Comparison of ENCODE assay signal across 23 cellular contexts in genomic region chr9:136969150-136969549, GRCh38. TPM values are rescaled to one million over a fixed set of nuclear protein-coding genes. Genes with fewer than 3 reads are reported as not detected.
DNase-seq lines count a peak whose midpoint lies in the region; ATAC-seq and TF ChIP-seq lines count a peak whose summit lies in the region.
"Had no signal": no experiment of that assay in that cellular context is flagged by ENCODE, and none has a peak within 500 bp of the region (broad histone marks: within the 10 kb centered on the region; RNA-seq: fewer than 3 reads in every experiment).

No MANE protein-coding gene starts in this region.

- no peak for DNase-seq in Right ventricle myocardium superior
- no peak for DNase-seq in cardiac septum (ENCODE audit: low spot score)
- DNase-seq in left lobe of liver (ENCODE audit: low spot score), result no peak
- peak in 1 of 2 donors; percentile 42 for DNase-seq in tibial nerve (ENCODE audit: low spot score in 2 of 2)
- DNase-seq in gastrocnemius medialis, result no peak
- DNase-seq in NCI-H146 treated with DMSO at 0.1 percent for 48 hours (lab: John Stamatoyannopoulos, UW; ENCODE audit: unreplicated experiment), result no peak
- DNase-seq: 8988T, ACHN, BE2C, Calu3, DMS153, DND-41, Kasumi-1, NCI-H1092 treated with DMSO at 0.1 percent for 48 hours, NCI-H1436, NCI-H187 treated with DMSO at 0.1 percent for 48 hours, NCI-H2107, NCI-H524 treated with DMSO at 0.1 percent for 48 hours, NCI-H774 had no signal

- 54 to 70% methylated on average over 2 to 17 of the region's 17 CpGs for WGBS in tibial nerve, 2 donors

- H3K27me3 ChIP-seq in tibial nerve, result no peaks in the 10 kb centered on the region
- H3K27me3 ChIP-seq in gastrocnemius medialis, result peaks cover 0 to 6% (median 0%) of the 10 kb centered on the region in 3 donors
- H3K27me3 ChIP-seq: BE2C had no signal

- peak; percentile 50 to 83 for TF ChIP-seq EP300 in tibial nerve (IDR thresholded peaks at IDR 0.05)

- no peak for TF ChIP-seq CTCF in tibial nerve (IDR thresholded peaks at IDR 0.05)
- TF ChIP-seq CTCF in gastrocnemius medialis (IDR thresholded peaks at IDR 0.05 in 4 of 5, conservative IDR thresholded peaks at IDR 0.05 in 1 of 5), result no peak

- H3K27ac ChIP-seq in tibial nerve (peak overlapping the region in 3 of 4 donors; percentile 70 to 71 (median 71)), gastrocnemius medialis (no peak overlapping the region)
- H3K27ac ChIP-seq: SJSA1 had no signal

- H3K36me3 ChIP-seq in tibial nerve (no peaks in the 10 kb centered on the region), gastrocnemius medialis (no peaks in the 10 kb centered on the region)
- H3K36me3 ChIP-seq: BE2C, SJSA1 had no signal

- no peak overlapping the region for H3K4me3 ChIP-seq in tibial nerve
- no peak overlapping the region for H3K4me3 ChIP-seq in gastrocnemius medialis
- H3K4me3 ChIP-seq: K562, SJSA1 had no signal

- H3K4me1 ChIP-seq in tibial nerve (peaks cover 0 to 52% (median 12%) of the 10 kb centered on the region in 4 donors), gastrocnemius medialis (no peaks in the 10 kb centered on the region)
- H3K4me1 ChIP-seq: BE2C, SJSA1 had no signal

- ATAC-seq in Right ventricle myocardium superior (ENCODE audit: poor library complexity), result peak; percentile 15
- ATAC-seq in left lobe of liver, result peak; percentile 19
- ATAC-seq in gastrocnemius medialis, result no peak
- ATAC-seq: K562 had no signal

- intact Hi-C loops in Right ventricle myocardium superior (cut with DNase I), result no loop called here
- intact Hi-C loops in cardiac septum (cut with DNase I), result no loop called here
- intact Hi-C loops in gastrocnemius medialis (cut with DNase I; ENCODE audit: low total_unique reads), result no loop called here

- in situ Hi-C loops in gastrocnemius medialis (cut with MboI; ENCODE audit: low sequenced_read_pairs in 4 of 4), result no loop called here

- no peak for TF ChIP-seq POLR2A in tibial nerve (IDR thresholded peaks at IDR 0.05)
- TF ChIP-seq POLR2A in gastrocnemius medialis (IDR thresholded peaks at IDR 0.05), result no peak

- H3K9me3 ChIP-seq in tibial nerve, result no peaks in the 10 kb centered on the region
- H3K9me3 ChIP-seq in gastrocnemius medialis, result no peaks in the 10 kb centered on the region
- H3K9me3 ChIP-seq: BE2C, SJSA1 had no signal

RNA-seq across cellular contexts. Expression of gene PTGDS, which starts 8.2 kb away (rescaled TPM):
- total RNA-seq in Right ventricle myocardium superior (6,152 TPM), cardiac septum (1,323 TPM), left lobe of liver (5.2 TPM), tibial nerve (1,000 to 10,000 TPM; 1,059 to 8,972 (median 6,550) TPM), gastrocnemius medialis (10 to 100 TPM in 3 of 4 donors, 1 to 10 TPM in 1; 2.3 to 35.2 (median 27.0) TPM)
- total RNA-seq: Calu3, HT-29, M059J, SJSA1 had no signal

RNA-seq across cellular contexts. Expression of gene LCNL1, which starts 13.6 kb away (rescaled TPM):
- total RNA-seq in Right ventricle myocardium superior (9.7 TPM), cardiac septum (5.9 TPM), left lobe of liver (not detected), tibial nerve (10 to 100 TPM; 14.7 to 86.3 (median 64.3) TPM), gastrocnemius medialis (under 1 TPM in 1 of 4 donors, not detected in 3; 0.10 TPM)
- total RNA-seq: Calu3, HT-29, M059J, SJSA1 had no signal

RNA-seq across cellular contexts. Expression of gene LCN12, which starts 17.1 kb away (rescaled TPM):
- total RNA-seq in Right ventricle myocardium superior, result 2.1 TPM
- 20.7 TPM for total RNA-seq in cardiac septum
- total RNA-seq in left lobe of liver, result 30.3 TPM
- 10 to 100 TPM in 2 of 4 donors, 1 to 10 TPM in 2; 2.4 to 16.8 (median 7.8) TPM for total RNA-seq in tibial nerve
- total RNA-seq in gastrocnemius medialis, result not detected
- total RNA-seq: K562, M059J, SJSA1 had no signal

RNA-seq across cellular contexts. Expression of gene PAXX, which starts 23.1 kb away (rescaled TPM):
- 19.4 TPM for total RNA-seq in Right ventricle myocardium superior
- total RNA-seq in cardiac septum, result 26.0 TPM
- total RNA-seq in left lobe of liver, result 27.3 TPM
- 100 to 1,000 TPM in 1 of 4 donors, 10 to 100 TPM in 3; 65.7 to 142 (median 68.9) TPM for total RNA-seq in tibial nerve
- 10 to 100 TPM; 10.8 to 15.6 (median 14.6) TPM for total RNA-seq in gastrocnemius medialis

RNA-seq across cellular contexts. Expression of gene C8G, which starts 24.1 kb away (rescaled TPM):
- total RNA-seq in Right ventricle myocardium superior (1.1 TPM), cardiac septum (3.4 TPM), left lobe of liver (411 TPM), tibial nerve (1 to 10 TPM in 2 of 4 donors, not detected in 2; 3.3 to 5.1 TPM), gastrocnemius medialis (1 to 10 TPM in 2 of 4 donors, not detected in 2; 1.7 to 5.2 TPM)
- total RNA-seq: SJSA1 had no signal

Comparison
In these comparisons a context has a peak if more than half of its experiments do, and no peak if none do; other contexts are left out.
1. ATAC-seq: peak in Right ventricle myocardium superior (single experiment) and left lobe of liver (single experiment); none in gastrocnemius medialis (0 of 2).
2. H3K27ac ChIP-seq: peak in tibial nerve (3 of 4); none in gastrocnemius medialis (0 of 4).
3. RNA of gene PTGDS, which starts 8.2 kb away (total RNA-seq): 1,059 to 8,972 TPM in tibial nerve, 6,152 TPM in Right ventricle myocardium superior (single experiment) and 1,323 TPM in cardiac septum (single experiment); 2.3 to 35.2 TPM in gastrocnemius medialis and 5.2 TPM in left lobe of liver (single experiment); every median in the first group is over 10 times any median in the second.